In genomic region chr6:18055714-18056382, GRCh38 we compare ENCODE assay signal across 21 cellular contexts.
"Had no signal": no experiment of that assay in that cellular context is flagged by ENCODE, and none has a peak within 500 bp of the region (broad histone marks: within the 10 kb centered on the region; RNA-seq: fewer than 3 reads in every experiment).

No MANE protein-coding gene starts in this region.

- H3K27ac Mint-ChIP-seq: activated naive CD4-positive, alpha-beta T cell treated with anti-CD3 and anti-CD28 coated beads, Interleukin-2, amount 50 U/mL, for 72 hours; activated T-cell treated with anti-CD3 and anti-CD28 coated beads, Interleukin-2, amount 50 U/mL, for 24 hours; activated T-helper 17 cell treated with anti-CD3 and anti-CD28 coated beads, Interleukin-2, amount 50 U/mL, for 72 hours; naive thymus-derived CD8-positive, alpha-beta T cell; WTC11 had no signal

- H3K9me3 ChIP-seq: adrenal gland, ascending aorta, colonic mucosa, prostate gland, spleen, tibial artery had no signal

- H3K27me3 ChIP-seq: adrenal gland, ascending aorta, brain microvascular endothelial cell, colonic mucosa, spleen, tibial artery had no signal

- H3K36me3 ChIP-seq: adrenal gland, ascending aorta, brain microvascular endothelial cell, colonic mucosa, prostate gland, spleen, tibial artery had no signal

- H3K9me3 Mint-ChIP-seq: activated naive CD4-positive, alpha-beta T cell treated with anti-CD3 and anti-CD28 coated beads, Interleukin-2, amount 50 U/mL, for 72 hours; activated T-cell treated with anti-CD3 and anti-CD28 coated beads, Interleukin-2, amount 50 U/mL, for 24 hours; activated T-helper 17 cell treated with anti-CD3 and anti-CD28 coated beads, Interleukin-2, amount 50 U/mL, for 72 hours; central memory CD8-positive, alpha-beta T cell; naive thymus-derived CD8-positive, alpha-beta T cell; WTC11 had no signal

- H3K4me3 Mint-ChIP-seq: activated T-cell treated with anti-CD3 and anti-CD28 coated beads, Interleukin-2, amount 50 U/mL, for 24 hours; activated T-helper 17 cell treated with anti-CD3 and anti-CD28 coated beads, Interleukin-2, amount 50 U/mL, for 72 hours; central memory CD8-positive, alpha-beta T cell; naive thymus-derived CD8-positive, alpha-beta T cell; WTC11 had no signal

- FAIRE-seq: urothelium cell line had no signal

- H3K4me3 ChIP-seq: adrenal gland, ascending aorta, colonic mucosa, lung, prostate gland, spleen, tibial artery had no signal

- H3K4me1 Mint-ChIP-seq: activated T-helper 17 cell treated with anti-CD3 and anti-CD28 coated beads, Interleukin-2, amount 50 U/mL, for 72 hours; central memory CD8-positive, alpha-beta T cell; naive thymus-derived CD8-positive, alpha-beta T cell had no signal

- H3K27ac ChIP-seq: adrenal gland, ascending aorta, brain microvascular endothelial cell, colonic mucosa, prostate gland, spleen, tibial artery had no signal

- H3K36me3 Mint-ChIP-seq: activated naive CD4-positive, alpha-beta T cell treated with anti-CD3 and anti-CD28 coated beads, Interleukin-2, amount 50 U/mL, for 72 hours; naive thymus-derived CD8-positive, alpha-beta T cell; WTC11 had no signal

- H3K4me1 ChIP-seq: prostate gland had no signal

- DNase-seq: activated CD4-positive, alpha-beta T cell treated with anti-CD3 and anti-CD28 coated beads, Interleukin-2, amount 50 U/mL, for 4 hours; activated CD8-positive, alpha-beta memory T cell treated with anti-CD3 and anti-CD28 coated beads for 24 hours; activated CD8-positive, alpha-beta memory T cell treated with anti-CD3 and anti-CD28 coated beads, Interleukin-2, amount 50 U/mL, for 4 hours; activated T-cell treated with anti-CD3 and anti-CD28 coated beads, Interleukin-2, amount 50 U/mL, for 24 hours; adrenal gland; brain microvascular endothelial cell; colonic mucosa; naive thymus-derived CD8-positive, alpha-beta T cell; spleen; stimulated activated CD4-positive, alpha-beta T cell treated with anti-CD3 and anti-CD28 coated beads, Interleukin-4, amount 100 ng/mL, for 24 hours; stimulated activated naive CD8-positive, alpha-beta T cell treated with anti-CD3 and anti-CD28 coated beads, Interleukin-15, Interleukin-2, amounts not matched to agents 100 U/mL and 50 U/mL, for 24 hours; T-helper 9 cell; tibial artery had no signal

- ATAC-seq: activated naive CD4-positive, alpha-beta T cell treated with anti-CD3 and anti-CD28 coated beads, Interleukin-2, amount 50 U/mL, for 72 hours; activated T-helper 17 cell treated with anti-CD3 and anti-CD28 coated beads, Interleukin-2, amount 50 U/mL, for 72 hours; naive thymus-derived CD8-positive, alpha-beta T cell; stimulated activated naive CD8-positive, alpha-beta T cell treated with anti-CD3 and anti-CD28 coated beads, Interleukin-15, Interleukin-2, amounts not matched to agents 100 U/mL and 50 U/mL, for 24 hours; WTC11 had no signal
